Comparison of ENCODE assay signal across 1 cellular context in genomic region chr15:66672867-66673266, GRCh38.
TF ChIP-seq lines count a peak whose summit lies in the region.

No MANE protein-coding gene starts in this region.

TF ChIP-seq in WTC11, 78 proteins besides CTCF, POLR2A, EP300 and RAD21 (continued from another document):
- TF ChIP-seq ZNF425 (CRISPR knock-in tag; conservative IDR thresholded peaks at IDR 0.05) (no peak), ZNF219 (CRISPR knock-in tag; IDR thresholded peaks at IDR 0.05; ENCODE audit: borderline replicate concordance) (no peak), SP1 (CRISPR knock-in tag; conservative IDR thresholded peaks at IDR 0.05) (no peak), ZNF512 (CRISPR knock-in tag; IDR thresholded peaks at IDR 0.05; ENCODE audit: borderline replicate concordance) (no peak), E2F1 (CRISPR knock-in tag; IDR thresholded peaks at IDR 0.05) (no peak), ELF4 (CRISPR knock-in tag; IDR thresholded peaks at IDR 0.05; ENCODE audit: low read depth) (no peak), RORB (CRISPR knock-in tag; IDR thresholded peaks at IDR 0.05) (no peak), HMGA2 (CRISPR knock-in tag; IDR thresholded peaks at IDR 0.05) (no peak)
